Comparison of ENCODE assay signal across 8 cellular contexts in the genomic region with DNA sequence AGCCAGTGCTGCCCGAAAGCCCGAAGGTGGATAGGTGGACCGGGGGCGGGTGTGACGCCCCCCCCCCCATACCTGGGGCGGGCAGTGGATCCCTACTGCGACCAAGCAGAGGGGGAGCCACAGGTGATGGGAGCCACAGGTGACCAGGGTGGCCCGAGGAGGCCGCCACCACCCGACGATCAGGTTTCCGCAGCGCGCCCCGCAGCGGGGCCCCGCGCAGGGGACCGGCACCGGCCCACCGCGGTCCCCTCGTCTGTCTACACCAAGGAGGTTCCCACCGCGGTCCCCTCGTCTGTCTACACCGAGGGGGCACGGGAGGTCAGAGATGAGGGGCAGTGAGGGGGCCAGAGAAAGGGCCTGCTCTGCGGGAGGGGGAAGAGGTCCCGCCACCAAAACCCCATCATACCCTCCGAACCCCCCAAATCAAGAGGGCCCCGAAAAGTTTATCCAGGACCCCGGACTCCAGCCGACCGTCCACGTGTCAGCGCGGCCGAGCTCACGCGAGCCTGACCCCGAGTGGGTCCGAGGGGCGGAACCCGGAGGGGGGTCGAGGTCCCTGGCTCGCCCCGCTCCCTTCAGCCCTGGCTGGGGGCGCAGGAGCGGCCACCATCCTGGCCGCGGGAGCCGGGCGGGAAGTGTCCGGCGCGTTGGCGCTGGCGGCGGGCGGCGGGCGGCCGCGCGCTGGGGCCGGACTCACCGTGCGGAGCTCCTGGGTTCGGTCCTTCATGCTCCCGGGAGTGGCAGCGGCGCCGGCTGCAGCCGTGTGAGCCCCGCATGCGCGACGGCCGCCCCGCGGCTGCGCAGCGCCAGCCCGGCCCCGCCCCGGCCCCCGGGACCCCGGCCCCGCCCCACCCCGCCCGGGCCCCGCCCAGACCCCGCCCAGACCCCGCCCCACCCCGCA. TPM values are rescaled to one million over a fixed set of nuclear protein-coding genes. Genes with fewer than 3 reads are reported as not detected.
DNase-seq lines count a peak whose midpoint lies in the region; ATAC-seq lines count a peak whose summit lies in the region.

TSS of gene STX1A (minus strand) at position 765 of the 901 bp plus-strand sequence. CDS start at position 727, 38 bp downstream.

- H3K4me1 ChIP-seq in mesodermal cell (ENCODE audit: control insufficient read depth, insufficient read depth, low read length, poor library complexity, severe bottlenecking) = peaks cover 27% of the 10 kb centered on the region

- WGBS in mesodermal cell (ENCODE audit: insufficient coverage in 2 of 2), 2 experiments = 2 to 3% methylated on average over 36 to 60 of the region's 96 CpGs

- H3K9me3 ChIP-seq in mesodermal cell (ENCODE audit: control insufficient read depth, low read length) = no peaks in the 10 kb centered on the region

- no peak within 1 kb of the TSS for H3K27ac ChIP-seq in mesodermal cell (ENCODE audit: low read depth, low read length, severe bottlenecking)

- CTCF ChIA-PET in activated CD8-positive, alpha-beta memory T cell treated with anti-CD3 and anti-CD28 coated beads for 36 hours (lab: Charles Lee) = interaction anchor here (2.1 kb wide), 1 partner anchor 112 kb away, joined by 8 read pairs; no protein-coding TSS in a partner anchor

- no peaks in the 10 kb centered on the region for H3K36me3 ChIP-seq in mesodermal cell (ENCODE audit: control insufficient read depth, insufficient read depth, low read length)

- H3K27ac Mint-ChIP-seq in effector memory CD8-positive, alpha-beta T cell = peak within 1 kb of the TSS; percentile 38 to 71

- peak; percentile 56 for ATAC-seq in HG02884 (IDR thresholded peaks at IDR 0.05; ENCODE audit: unreplicated experiment)
- ATAC-seq in effector memory CD8-positive, alpha-beta T cell (replicated peaks) = peak; percentile 66

- peaks cover 15% of the 10 kb centered on the region for H3K36me3 Mint-ChIP-seq in effector memory CD8-positive, alpha-beta T cell (ENCODE audit: insufficient read depth)

- H3K4me1 Mint-ChIP-seq in effector memory CD8-positive, alpha-beta T cell (ENCODE audit: low read depth in 2 of 2) = peaks cover 20 to 26% of the 10 kb centered on the region in 2 donors

- H3K27me3 Mint-ChIP-seq in effector memory CD8-positive, alpha-beta T cell = no peaks in the 10 kb centered on the region

- DNase-seq in NCI-H2029 (lab: John Stamatoyannopoulos, UW) (peak; percentile 45), NCI-H2029 treated with DMSO at 0.1 percent for 48 hours (lab: John Stamatoyannopoulos, UW) (no peak), NCI-H226 (peak; percentile 46)
- peak; percentile 52 to 67 (median 56) for DNase-seq in effector memory CD8-positive, alpha-beta T cell
- DNase-seq in stimulated activated CD8-positive, alpha-beta memory T cell treated with anti-CD3 and anti-CD28 coated beads, Interleukin-2, amount 100 ng/mL, for 48 hours (ENCODE audit: low read depth in 2 of 2) = peak; percentile 55 to 68

- POLR2A ChIA-PET in activated CD8-positive, alpha-beta memory T cell treated with anti-CD3 and anti-CD28 coated beads for 36 hours (lab: Charles Lee) = no interaction called here

- H3K4me3 ChIP-seq in mesodermal cell (ENCODE audit: extremely low read depth, insufficient read depth, low read length, poor library complexity, severe bottlenecking) = peak within 1 kb of the TSS; percentile 78

- H3K9me3 Mint-ChIP-seq in effector memory CD8-positive, alpha-beta T cell = no peaks in the 10 kb centered on the region

- H3K4me3 Mint-ChIP-seq in effector memory CD8-positive, alpha-beta T cell = peak within 1 kb of the TSS; percentile 81 to 89

RNA-seq across cellular contexts. Expression of gene STX1A, which starts in this region (rescaled TPM):
- total RNA-seq in activated CD8-positive, alpha-beta memory T cell treated with anti-CD3 and anti-CD28 coated beads for 36 hours = 10 to 100 TPM; 22.2 to 24.1 TPM
- 15.4 TPM for polyA plus RNA-seq in mesodermal cell (2013, experiment 1 of 2)
- 10.1 TPM for polyA plus RNA-seq in mesodermal cell (2013, experiment 2 of 2)
